Comparison of ENCODE assay signal across 1 cellular context in the genomic region with DNA sequence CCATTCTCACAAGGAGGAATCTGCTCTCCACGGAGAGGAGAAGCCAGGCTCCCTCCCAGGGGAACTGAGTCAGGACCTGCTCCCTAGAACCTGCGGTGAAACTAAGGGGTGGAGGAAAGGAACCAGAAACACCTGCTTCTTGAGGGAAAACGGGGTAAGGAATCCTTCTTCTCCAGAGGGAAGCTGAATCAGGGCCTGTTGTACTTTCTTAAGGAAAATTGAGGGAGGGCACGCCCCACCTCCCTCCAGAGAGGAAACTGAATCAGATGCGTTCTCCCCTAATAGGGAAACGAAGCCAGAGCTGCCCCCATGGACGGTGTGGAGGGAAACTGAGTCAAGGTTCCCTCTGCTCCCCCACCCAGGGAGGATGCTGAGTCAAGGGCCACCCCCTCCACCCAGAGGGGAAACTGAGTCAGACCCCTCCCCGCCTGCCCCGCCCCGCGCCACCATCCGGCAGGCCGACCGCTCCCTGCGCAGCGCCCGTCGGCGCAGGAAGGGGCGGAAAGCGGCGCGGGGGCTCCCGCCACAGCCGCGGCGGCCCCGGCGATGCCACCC.
TF ChIP-seq lines count a peak whose summit lies in the region.

No MANE protein-coding gene starts in this region.

TF ChIP-seq in GM12878, 131 proteins besides CTCF, POLR2A, EP300 and RAD21:
- TF ChIP-seq SMARCA5 (IDR thresholded peaks at IDR 0.05) (0 out of 2 replicates have a peak, but pooled peaks have one; percentile 66), TAF1 (IDR thresholded peaks at IDR 0.05; ENCODE audit: borderline replicate concordance, low read depth, low read length) (peak; percentile 1; the same call in 1 of the 2 replicates), SIN3A (IDR thresholded peaks at IDR 0.05; ENCODE audit: low read depth, low read length) (peak; percentile 24; the same call in 1 of the 2 replicates), LARP7 (IDR thresholded peaks at IDR 0.05) (0 out of 2 replicates have a peak, but pooled peaks have one; percentile 68), POLR2AphosphoS5 (IDR thresholded peaks at IDR 0.05; ENCODE audit: low read length) (no peak), HCFC1 (IDR thresholded peaks at IDR 0.05; ENCODE audit: low read length) (no peak), WRNIP1 (IDR thresholded peaks at IDR 0.05; ENCODE audit: borderline replicate concordance, low read depth, low read length) (peak; percentile 68; the same call in 1 of the 2 replicates), CREB1 (IDR thresholded peaks at IDR 0.05; ENCODE audit: low read depth) (no peak)
TF ChIP-seq in GM12878: peak in this region for 5.
